Comparison of ENCODE assay signal across 21 cellular contexts in genomic region chrX:22396408-22396807, GRCh38.
DNase-seq lines count a peak whose midpoint lies in the region; ATAC-seq, FAIRE-seq and TF ChIP-seq lines count a peak whose summit lies in the region.
"Had no signal": no experiment of that assay in that cellular context is flagged by ENCODE, and none has a peak within 500 bp of the region (broad histone marks: within the 10 kb centered on the region; RNA-seq: fewer than 3 reads in every experiment).

No MANE protein-coding gene starts in this region.

- CTCF ChIA-PET in SK-N-SH (lab: Yijun Ruan, JAX) (no interaction called here), PC-3 (lab: Charles Lee) (no interaction called here), endothelial cell of umbilical vein (lab: Charles Lee) (no interaction called here)
- CTCF ChIA-PET in activated CD8-positive, alpha-beta T cell treated with anti-CD3 and anti-CD28 coated beads, Interleukin-2, amount 10 ng/mL, durations not matched to agents 7 days and 5 days (lab: Charles Lee), result no interaction called here

- H3K9ac ChIP-seq in SK-N-SH (no peak overlapping the region), PC-3 (ENCODE audit: low read length) (no peak overlapping the region), endothelial cell of umbilical vein (replicated peaks; ENCODE audit: extremely low read depth, insufficient read depth, low read length) (no peak overlapping the region)
- H3K9ac ChIP-seq: KMS-11 had no signal

- H3K4me3 Mint-ChIP-seq in type B pancreatic cell, result no peak overlapping the region
- H3K4me3 Mint-ChIP-seq in activated CD8-positive, alpha-beta T cell treated with anti-CD3 and anti-CD28 coated beads, Interleukin-2, amount 10 ng/mL, durations not matched to agents 7 days and 5 days, result no peak overlapping the region
- H3K4me3 Mint-ChIP-seq: CD4-positive, CD25-positive, alpha-beta regulatory T cell had no signal

- H3K27ac ChIP-seq in SK-N-SH (ENCODE audit: low read depth in 2 of 2, low read length in 1 of 2), result peak overlapping the region in 1 of 2 experiments; percentile 19; a peak in 2 of 4 replicates
- H3K27ac ChIP-seq in PC-3 (ENCODE audit: low read length), result peak overlapping the region; percentile 20; the same call in 1 of the 2 replicates
- no peak overlapping the region for H3K27ac ChIP-seq in endothelial cell of umbilical vein (ENCODE audit: insufficient read depth, low read depth, low read length)
- H3K27ac ChIP-seq: 22Rv1, KMS-11, Peyer's patch had no signal

- FAIRE-seq in endothelial cell of umbilical vein (lab: Jason Lieb, UNC), result peak; percentile 75
- FAIRE-seq: GM12892, H1 had no signal

- ATAC-seq in SK-N-SH treated with all-trans-retinoic acid at 6 μM for 48 hours, result peak; percentile 52
- ATAC-seq in PC-3, result peak; percentile 25; the same call in 1 of the 2 replicates
- no peak for ATAC-seq in activated CD8-positive, alpha-beta T cell treated with anti-CD3 and anti-CD28 coated beads, Interleukin-2, amount 10 ng/mL, durations not matched to agents 7 days and 5 days

- H2AFZ ChIP-seq in SK-N-SH (ENCODE audit: low read depth) (no peak overlapping the region), PC-3 (ENCODE audit: low read length) (no peak overlapping the region), endothelial cell of umbilical vein (ENCODE audit: low read depth, low read length) (no peak overlapping the region)

- H3K36me3 Mint-ChIP-seq in type B pancreatic cell, result no peaks in the 10 kb centered on the region
- no peaks in the 10 kb centered on the region for H3K36me3 Mint-ChIP-seq in activated CD8-positive, alpha-beta T cell treated with anti-CD3 and anti-CD28 coated beads, Interleukin-2, amount 10 ng/mL, durations not matched to agents 7 days and 5 days (ENCODE audit: low read depth)
- H3K36me3 Mint-ChIP-seq: CD4-positive, CD25-positive, alpha-beta regulatory T cell had no signal

- H3K4me3 ChIP-seq in SK-N-SH (ENCODE audit: low read depth in 2 of 2, low read length in 1 of 2) (no peak overlapping the region), PC-3 (ENCODE audit: low read length) (no peak overlapping the region), endothelial cell of umbilical vein (replicated peaks in 1 of 3; ENCODE audit: insufficient read depth in 1 of 3, low read depth in 1 of 3, low read length in 3 of 3) (no peak overlapping the region)
- H3K4me3 ChIP-seq: Peyer's patch had no signal

- TF ChIP-seq CTCF in SK-N-SH (IDR thresholded peaks at IDR 0.05), result no peak
- TF ChIP-seq CTCF in PC-3 (conservative IDR thresholded peaks at IDR 0.05; ENCODE audit: low read depth, low read length), result no peak
- TF ChIP-seq CTCF in endothelial cell of umbilical vein (IDR thresholded peaks at IDR 0.05; ENCODE audit: extremely low read depth in 1 of 2, insufficient read depth in 1 of 2, low read depth in 1 of 2, low read length in 2 of 2), result no peak
- TF ChIP-seq CTCF in type B pancreatic cell (conservative IDR thresholded peaks at IDR 0.05), result no peak
- no peak for TF ChIP-seq CTCF in GM13977 (IDR thresholded peaks at IDR 0.05; ENCODE audit: extremely low read depth, insufficient read depth, missing control alignments)

- H3F3A ChIP-seq in SK-N-SH (replicated peaks; ENCODE audit: insufficient read depth), result no peaks in the 10 kb centered on the region
- H3F3A ChIP-seq in PC-3 (ENCODE audit: low read length, unreplicated experiment), result no peaks in the 10 kb centered on the region

- H3K9me3 ChIP-seq in SK-N-SH (no peaks in the 10 kb centered on the region), PC-3 (ENCODE audit: low read length) (no peaks in the 10 kb centered on the region), endothelial cell of umbilical vein (replicated peaks; ENCODE audit: control insufficient read depth, insufficient read depth, low read length) (no peaks in the 10 kb centered on the region)
- H3K9me3 ChIP-seq: BE2C, Peyer's patch had no signal

- BruUV-seq in PC-3 (replicated peaks; lab: Mats Ljungman, UMichigan) (no TSS peak), endothelial cell of umbilical vein (replicated peaks; lab: Mats Ljungman, UMichigan) (no TSS peak)

- in situ Hi-C loops in GM13977 (cut with MboI; ENCODE audit: low pct_unique_long_range_greater_than_20kb, low sequenced_read_pairs, unreplicated experiment), result no loop called here

- H3K9me1 ChIP-seq in endothelial cell of umbilical vein (replicated peaks; ENCODE audit: control insufficient read depth, extremely low read depth, insufficient read depth, low read length), result no peaks in the 10 kb centered on the region

- 37% methylated on average over 2 of the region's 2 CpGs for WGBS in SK-N-SH (ENCODE audit: low lambda C conversion rate)

- peaks cover 8% of the 10 kb centered on the region for H3K4me1 Mint-ChIP-seq in type B pancreatic cell (ENCODE audit: unreplicated experiment)
- H3K4me1 Mint-ChIP-seq in activated CD8-positive, alpha-beta T cell treated with anti-CD3 and anti-CD28 coated beads, Interleukin-2, amount 10 ng/mL, durations not matched to agents 7 days and 5 days (ENCODE audit: low read depth), result no peaks in the 10 kb centered on the region
- H3K4me1 Mint-ChIP-seq: CD4-positive, CD25-positive, alpha-beta regulatory T cell had no signal

- TF ChIP-seq RAD21 in SK-N-SH (IDR thresholded peaks at IDR 0.05; ENCODE audit: low read length), result no peak

- no peak overlapping the region for H3K4me2 ChIP-seq in SK-N-SH
- H3K4me2 ChIP-seq in PC-3 (ENCODE audit: low read length), result no peak overlapping the region
- H3K4me2 ChIP-seq in endothelial cell of umbilical vein (ENCODE audit: insufficient read depth, low read length), result no peak overlapping the region
- H3K4me2 ChIP-seq: KMS-11 had no signal

- dilution Hi-C loops in endothelial cell of umbilical vein (cut with MboI; ENCODE audit: extremely low pct_ligation_motif_present, low sequenced_read_pairs), result no loop called here

- H3K36me3 ChIP-seq in SK-N-SH (replicated peaks in 1 of 2; ENCODE audit: control insufficient read depth in 1 of 2, insufficient read depth in 2 of 2, low read length in 1 of 2) (no peaks in the 10 kb centered on the region), PC-3 (ENCODE audit: low read depth, low read length) (no peaks in the 10 kb centered on the region), endothelial cell of umbilical vein (ENCODE audit: control insufficient read depth in 2 of 2, extremely low read depth in 1 of 2, insufficient read depth in 2 of 2, low read length in 2 of 2) (no peaks in the 10 kb centered on the region)
- H3K36me3 ChIP-seq: BE2C, Peyer's patch had no signal

- H3K4me1 ChIP-seq in SK-N-SH (ENCODE audit: control insufficient read depth in 1 of 2, insufficient read depth in 2 of 2, low read depth in 1 of 2, low read length in 1 of 2), result 0 out of 4 replicates have a peak, but pooled peaks cover 0 to 4% of the 10 kb centered on the region in 2 experiments
- H3K4me1 ChIP-seq in PC-3 (ENCODE audit: insufficient read depth, low read length), result peaks cover 11% of the 10 kb centered on the region
- H3K4me1 ChIP-seq in endothelial cell of umbilical vein (ENCODE audit: control insufficient read depth, extremely low read depth, insufficient read depth, low read length), result peaks cover 6% of the 10 kb centered on the region
- H3K4me1 ChIP-seq: BE2C, Peyer's patch had no signal

- DNase-seq in SK-N-SH (no peak), PC-3 (peak; percentile 10), endothelial cell of umbilical vein (ENCODE audit: low read depth, low spot score) (no peak), type B pancreatic cell (ENCODE audit: extremely low spot score, unreplicated experiment) (no peak), GM13977 (ENCODE audit: low spot score) (no peak), NCI-H345 treated with DMSO at 0.1 percent for 48 hours (lab: John Stamatoyannopoulos, UW; ENCODE audit: unreplicated experiment) (no peak)
- DNase-seq in activated CD8-positive, alpha-beta T cell treated with anti-CD3 and anti-CD28 coated beads, Interleukin-2, amount 10 ng/mL, durations not matched to agents 7 days and 5 days, result no peak
- DNase-seq: BE2C; CD4-positive, CD25-positive, alpha-beta regulatory T cell; COR-L47; DMS153; NCI-H1436; NCI-H1930; NCI-H2171; Peyer's patch; Right ventricle myocardium superior had no signal

- H3K79me2 ChIP-seq in SK-N-SH (ENCODE audit: insufficient read depth), result no peaks in the 10 kb centered on the region
- no peaks in the 10 kb centered on the region for H3K79me2 ChIP-seq in PC-3 (ENCODE audit: low read length)
- H3K79me2 ChIP-seq in endothelial cell of umbilical vein (ENCODE audit: control insufficient read depth, insufficient read depth, low read length), result no peaks in the 10 kb centered on the region

- no peaks in the 10 kb centered on the region for H4K20me1 ChIP-seq in SK-N-SH (ENCODE audit: insufficient read depth)
- no peaks in the 10 kb centered on the region for H4K20me1 ChIP-seq in PC-3 (ENCODE audit: low read length)
- no peaks in the 10 kb centered on the region for H4K20me1 ChIP-seq in endothelial cell of umbilical vein (replicated peaks; ENCODE audit: control insufficient read depth, extremely low read depth, insufficient read depth, low read length)

- H3K27me3 ChIP-seq in SK-N-SH (ENCODE audit: insufficient read depth) (no peaks in the 10 kb centered on the region), PC-3 (ENCODE audit: low read length) (no peaks in the 10 kb centered on the region), endothelial cell of umbilical vein (ENCODE audit: control insufficient read depth in 2 of 2, insufficient read depth in 2 of 2, low read length in 2 of 2) (no peaks in the 10 kb centered on the region)
- H3K27me3 ChIP-seq: BE2C, Peyer's patch had no signal

- intact Hi-C loops in PC-3 (cut with micrococcal nuclease) (no loop called here), endothelial cell of umbilical vein (cut with micrococcal nuclease) (no loop called here)

- POLR2A ChIA-PET in SK-N-SH (lab: Yijun Ruan, JAX), result no interaction called here
- POLR2A ChIA-PET in PC-3 (lab: Charles Lee; ENCODE audit: unreplicated experiment), result no interaction called here
- POLR2A ChIA-PET in endothelial cell of umbilical vein (lab: Charles Lee), result no interaction called here
- POLR2A ChIA-PET in activated CD8-positive, alpha-beta T cell treated with anti-CD3 and anti-CD28 coated beads, Interleukin-2, amount 10 ng/mL, durations not matched to agents 7 days and 5 days (lab: Charles Lee), result no interaction called here

- H3K9me2 ChIP-seq in SK-N-SH (no peaks in the 10 kb centered on the region), PC-3 (replicated peaks; ENCODE audit: low read length) (no peaks in the 10 kb centered on the region)

- peaks cover 18% of the 10 kb centered on the region for H3K9me3 Mint-ChIP-seq in type B pancreatic cell
- no peaks in the 10 kb centered on the region for H3K9me3 Mint-ChIP-seq in activated CD8-positive, alpha-beta T cell treated with anti-CD3 and anti-CD28 coated beads, Interleukin-2, amount 10 ng/mL, durations not matched to agents 7 days and 5 days (ENCODE audit: insufficient read depth)

- TF ChIP-seq POLR2A in endothelial cell of umbilical vein (IDR thresholded peaks at IDR 0.05; ENCODE audit: low read depth, low read length), result no peak

- no peak for TF ChIP-seq EP300 in SK-N-SH (IDR thresholded peaks at IDR 0.05; ENCODE audit: borderline replicate concordance in 1 of 2, low read depth in 1 of 2, low read length in 1 of 2)

- H3K27ac Mint-ChIP-seq in type B pancreatic cell, result peak overlapping the region; percentile 55
- H3K27ac Mint-ChIP-seq in activated CD8-positive, alpha-beta T cell treated with anti-CD3 and anti-CD28 coated beads, Interleukin-2, amount 10 ng/mL, durations not matched to agents 7 days and 5 days, result no peak overlapping the region
- H3K27ac Mint-ChIP-seq: CD4-positive, CD25-positive, alpha-beta regulatory T cell had no signal

- no peaks in the 10 kb centered on the region for H3K27me3 Mint-ChIP-seq in type B pancreatic cell
- H3K27me3 Mint-ChIP-seq in activated CD8-positive, alpha-beta T cell treated with anti-CD3 and anti-CD28 coated beads, Interleukin-2, amount 10 ng/mL, durations not matched to agents 7 days and 5 days (ENCODE audit: low read depth), result no peaks in the 10 kb centered on the region
